In the genomic region with DNA sequence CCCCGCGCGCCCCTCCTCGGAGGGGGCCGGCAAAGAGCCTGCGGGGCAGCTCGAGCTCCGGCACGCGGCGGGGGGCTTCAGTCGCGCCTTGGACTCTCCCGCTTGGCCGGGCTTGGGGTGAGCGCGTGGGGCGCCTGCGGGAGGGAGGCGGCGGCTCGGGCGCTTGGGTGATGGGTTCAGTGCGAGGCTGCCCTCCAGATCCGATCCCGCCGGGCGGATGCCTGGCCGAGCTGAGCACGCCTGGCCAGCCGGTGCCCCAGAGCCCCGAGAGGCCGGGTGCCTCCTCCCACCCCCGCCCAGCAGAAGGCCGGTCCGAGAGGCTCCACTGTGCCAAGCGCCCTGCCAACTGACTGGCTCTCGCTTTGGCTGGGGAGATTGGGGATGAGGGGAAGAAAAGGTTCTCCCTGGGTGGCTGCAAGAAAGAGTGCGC, we compare ENCODE assay signal across 12 cellular contexts. TPM values are rescaled to one million over a fixed set of nuclear protein-coding genes. Genes with fewer than 3 reads are reported as not detected.
A peak's percentile ranks its signal among the peaks of the same experiment; 100 is the strongest.
DNase-seq lines count a peak whose midpoint lies in the region; ATAC-seq, FAIRE-seq and TF ChIP-seq lines count a peak whose summit lies in the region.
"Had no signal": no experiment of that assay in that cellular context is flagged by ENCODE, and none has a peak within 500 bp of the region (broad histone marks: within the 10 kb centered on the region; RNA-seq: fewer than 3 reads in every experiment).

No MANE protein-coding gene starts in this region.

- ATAC-seq in body of pancreas: peak; percentile 21
- ATAC-seq in GM21515 (IDR thresholded peaks at IDR 0.05; ENCODE audit: unreplicated experiment): no peak

- peaks cover 16% of the 10 kb centered on the region for H3K4me1 ChIP-seq in body of pancreas

- H3K4me3 ChIP-seq in body of pancreas (no peak overlapping the region), skeletal muscle cell (ENCODE audit: low read depth, low read length) (peak overlapping the region; percentile 44)

- H3K9me3 ChIP-seq in body of pancreas: no peaks in the 10 kb centered on the region

- no peaks in the 10 kb centered on the region for H3K36me3 ChIP-seq in body of pancreas (replicated peaks in 1 of 2; ENCODE audit: insufficient read depth in 1 of 2, low read depth in 2 of 2)

- 2 to 3% methylated on average over 8 to 39 of the region's 39 CpGs for WGBS in body of pancreas, 2 donors

- no peak overlapping the region for H3K27ac ChIP-seq in body of pancreas

- TF ChIP-seq POLR2A in body of pancreas (IDR thresholded peaks at IDR 0.05): no peak

- TF ChIP-seq CTCF in GM13976 (IDR thresholded peaks at IDR 0.05; ENCODE audit: borderline replicate concordance, control extremely low read depth, extremely low read depth, insufficient read depth, missing control alignments) (no peak), body of pancreas (IDR thresholded peaks at IDR 0.05) (no peak)

- DNase-seq in GM13976 (ENCODE audit: low spot score): peak; percentile 10
- DNase-seq in body of pancreas: no peak
- DNase-seq in kidney tubule cell (ENCODE audit: low spot score): peak; percentile 4
- no peak for DNase-seq in skeletal muscle cell (ENCODE audit: low read depth)
- no peak for DNase-seq in NCI-H82 treated with DMSO at 0.1 percent for 48 hours (lab: John Stamatoyannopoulos, UW; ENCODE audit: unreplicated experiment)
- DNase-seq in NCI-H345 (lab: John Stamatoyannopoulos, UW): no peak
- DNase-seq in RCC 7860 (ENCODE audit: low spot score): no peak
- DNase-seq: CD8-positive, alpha-beta memory T cell; NCI-H1436 treated with DMSO at 0.1 percent for 48 hours; stimulated activated naive CD4-positive, alpha-beta T cell treated with Interleukin-2 at 50 U/mL for 16 hours had no signal

- in situ Hi-C loops in GM13976 (cut with MboI; ENCODE audit: low sequenced_read_pairs, unreplicated experiment): no loop called here

- intact Hi-C loops in body of pancreas (cut with DNase I): no loop called here

- no peak for FAIRE-seq in RCC 7860 (lab: Jason Lieb, UNC)

- peaks cover 0 to 15% of the 10 kb centered on the region in 2 donors for H3K27me3 ChIP-seq in body of pancreas

RNA-seq across cellular contexts. Expression of a gene that starts 0.3 kb away (rescaled TPM):
- not detected for total RNA-seq in body of pancreas
- total RNA-seq: CD8-positive, alpha-beta memory T cell; T-helper 2 cell treated with Interferon-gamma antibody and Interleukin-4, amounts not matched to agents 100 ng/mL and 5 ng/mL, for 36 hours had no signal

Comparison
In these comparisons a context has a peak if more than half of its experiments do, and no peak if none do; other contexts are left out.
1. DNase-seq: peak in GM13976 (single experiment) and kidney tubule cell (single experiment); none in body of pancreas (0 of 4), skeletal muscle cell (single experiment), NCI-H82 treated with DMSO at 0.1 percent for 48 hours (single experiment), NCI-H345 (single experiment) and RCC 7860 (single experiment).